1 cellular context compared by ENCODE assay signal in the genomic region with DNA sequence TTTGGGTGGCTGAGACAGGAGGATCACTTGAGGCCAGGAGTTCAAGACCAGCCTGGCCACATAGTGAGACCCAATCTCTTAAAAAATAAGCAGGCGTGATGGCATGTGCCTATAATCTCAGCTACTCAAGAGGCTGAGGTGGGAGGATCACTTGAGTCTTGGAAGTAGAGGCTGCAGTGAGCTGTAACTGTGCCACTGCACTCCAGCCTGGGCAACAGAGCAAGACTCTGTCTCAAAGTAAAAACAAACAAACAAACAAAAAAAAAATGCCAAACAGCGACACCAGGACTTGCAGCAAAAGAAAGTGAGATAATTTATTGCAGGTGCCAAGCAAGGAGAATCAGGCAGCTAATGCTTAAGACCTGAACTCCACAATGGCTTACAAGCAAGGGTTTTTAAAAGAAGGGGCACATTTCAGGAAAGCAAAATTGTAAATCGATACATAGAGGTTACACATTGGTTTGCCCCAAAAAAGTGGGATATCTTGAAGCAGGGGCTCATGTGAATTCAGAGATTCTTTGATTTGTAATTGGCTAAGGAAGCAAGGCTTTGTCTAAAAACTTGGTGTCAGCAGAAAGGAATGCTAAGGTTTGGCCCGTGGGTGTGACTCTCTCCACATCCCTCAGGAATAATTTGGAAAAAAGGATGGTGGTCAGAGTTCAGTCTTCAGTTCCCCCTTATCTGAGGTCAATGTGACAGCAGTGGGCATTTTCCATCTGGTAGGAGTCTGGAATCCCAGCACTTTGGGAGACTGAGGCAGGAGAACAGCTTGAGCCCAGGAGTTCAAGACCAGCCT.
A peak's percentile ranks its signal among the peaks of the same experiment; 100 is the strongest.
TF ChIP-seq lines count a peak whose summit lies in the region.

No MANE protein-coding gene starts in this region.

TF ChIP-seq in GM12878, 131 proteins besides CTCF, POLR2A, EP300 and RAD21:
- TF ChIP-seq, protein P1, sequence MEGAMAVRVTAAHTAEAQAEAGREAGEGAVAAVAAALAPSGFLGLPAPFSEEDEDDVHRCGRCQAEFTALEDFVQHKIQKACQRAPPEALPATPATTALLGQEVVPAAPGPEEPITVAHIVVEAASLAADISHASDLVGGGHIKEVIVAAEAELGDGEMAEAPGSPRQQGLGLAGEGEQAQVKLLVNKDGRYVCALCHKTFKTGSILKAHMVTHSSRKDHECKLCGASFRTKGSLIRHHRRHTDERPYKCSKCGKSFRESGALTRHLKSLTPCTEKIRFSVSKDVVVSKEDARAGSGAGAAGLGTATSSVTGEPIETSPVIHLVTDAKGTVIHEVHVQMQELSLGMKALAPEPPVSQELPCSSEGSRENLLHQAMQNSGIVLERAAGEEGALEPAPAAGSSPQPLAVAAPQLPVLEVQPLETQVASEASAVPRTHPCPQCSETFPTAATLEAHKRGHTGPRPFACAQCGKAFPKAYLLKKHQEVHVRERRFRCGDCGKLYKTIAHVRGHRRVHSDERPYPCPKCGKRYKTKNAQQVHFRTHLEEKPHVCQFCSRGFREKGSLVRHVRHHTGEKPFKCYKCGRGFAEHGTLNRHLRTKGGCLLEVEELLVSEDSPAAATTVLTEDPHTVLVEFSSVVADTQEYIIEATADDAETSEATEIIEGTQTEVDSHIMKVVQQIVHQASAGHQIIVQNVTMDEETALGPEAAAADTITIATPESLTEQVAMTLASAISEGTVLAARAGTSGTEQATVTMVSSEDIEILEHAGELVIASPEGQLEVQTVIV (IDR thresholded peaks at IDR 0.05; ENCODE audit: borderline replicate concordance, partially characterized antibody), result no peak
- TF ChIP-seq, protein P2, sequence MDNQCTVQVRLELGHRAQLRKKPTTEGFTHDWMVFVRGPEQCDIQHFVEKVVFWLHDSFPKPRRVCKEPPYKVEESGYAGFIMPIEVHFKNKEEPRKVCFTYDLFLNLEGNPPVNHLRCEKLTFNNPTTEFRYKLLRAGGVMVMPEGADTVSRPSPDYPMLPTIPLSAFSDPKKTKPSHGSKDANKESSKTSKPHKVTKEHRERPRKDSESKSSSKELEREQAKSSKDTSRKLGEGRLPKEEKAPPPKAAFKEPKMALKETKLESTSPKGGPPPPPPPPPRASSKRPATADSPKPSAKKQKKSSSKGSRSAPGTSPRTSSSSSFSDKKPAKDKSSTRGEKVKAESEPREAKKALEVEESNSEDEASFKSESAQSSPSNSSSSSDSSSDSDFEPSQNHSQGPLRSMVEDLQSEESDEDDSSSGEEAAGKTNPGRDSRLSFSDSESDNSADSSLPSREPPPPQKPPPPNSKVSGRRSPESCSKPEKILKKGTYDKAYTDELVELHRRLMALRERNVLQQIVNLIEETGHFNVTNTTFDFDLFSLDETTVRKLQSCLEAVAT (IDR thresholded peaks at IDR 0.05), result 0 out of 2 replicates have a peak, but pooled peaks have one; percentile 57
